In the genomic region with DNA sequence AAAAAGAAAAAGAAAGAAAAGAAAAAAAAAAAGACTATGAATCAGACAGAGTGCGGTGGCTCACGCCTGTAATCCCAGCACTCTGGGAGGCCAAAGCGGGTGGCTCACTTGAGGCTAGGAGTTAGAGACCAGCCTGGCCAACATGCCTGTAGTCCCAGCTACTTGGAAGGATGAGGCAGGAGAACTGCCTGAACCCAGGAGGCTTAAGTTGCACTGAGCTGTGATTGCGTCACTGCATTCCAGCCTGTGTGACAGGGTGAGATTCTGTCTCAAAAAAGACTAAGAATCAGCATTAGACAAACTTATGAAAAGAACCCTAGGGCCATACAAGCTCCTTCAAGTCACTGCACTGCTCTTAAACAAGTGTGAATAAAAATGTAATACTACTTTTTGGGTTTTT, we compare ENCODE assay signal across 18 cellular contexts. TPM values are rescaled to one million over a fixed set of nuclear protein-coding genes. Genes with fewer than 3 reads are reported as not detected.
DNase-seq lines count a peak whose midpoint lies in the region; FAIRE-seq and TF ChIP-seq lines count a peak whose summit lies in the region.
"Had no signal": no experiment of that assay in that cellular context is flagged by ENCODE, and none has a peak within 500 bp of the region (broad histone marks: within the 10 kb centered on the region; RNA-seq: fewer than 3 reads in every experiment).

No MANE protein-coding gene starts in this region.

- H3K4me1 Mint-ChIP-seq in Calu3 (ENCODE audit: low read depth, unreplicated experiment): no peaks in the 10 kb centered on the region
- H3K4me1 Mint-ChIP-seq: activated B cell treated with CpG ODN at 0.5 μM for 24 hours had no signal

- no peak overlapping the region for H3K4me3 Mint-ChIP-seq in Calu3 (ENCODE audit: low read depth, unreplicated experiment)
- H3K4me3 Mint-ChIP-seq: activated B cell treated with CpG ODN at 0.5 μM for 24 hours; naive thymus-derived CD8-positive, alpha-beta T cell had no signal

- H3K36me3 ChIP-seq in mesendoderm (ENCODE audit: control insufficient read depth, insufficient read depth, low read length): peaks cover 1% of the 10 kb centered on the region

- H2AK5ac ChIP-seq in mesendoderm (ENCODE audit: low read length): no peak overlapping the region

- no peaks in the 10 kb centered on the region for H3K79me1 ChIP-seq in mesendoderm (ENCODE audit: low read length)

- TF ChIP-seq CTCF in choroid plexus epithelial cell (conservative IDR thresholded peaks at IDR 0.05; ENCODE audit: low read depth, low read length): no peak
- no peak for TF ChIP-seq CTCF in Calu3 (IDR thresholded peaks at IDR 0.05; ENCODE audit: unreplicated experiment)

- H3K9me3 Mint-ChIP-seq in Calu3 (ENCODE audit: low read depth, unreplicated experiment): no peaks in the 10 kb centered on the region
- H3K9me3 Mint-ChIP-seq: activated B cell treated with CpG ODN at 0.5 μM for 24 hours; naive thymus-derived CD8-positive, alpha-beta T cell had no signal

- H3K27me3 ChIP-seq in mesendoderm (ENCODE audit: insufficient read depth, low read length, poor library complexity): no peaks in the 10 kb centered on the region
- H3K27me3 ChIP-seq: heart left ventricle had no signal

- H3K4me3 ChIP-seq in choroid plexus epithelial cell (ENCODE audit: low read depth, low read length) (no peak overlapping the region), mesendoderm (ENCODE audit: low read length) (no peak overlapping the region)
- H3K4me3 ChIP-seq: heart left ventricle, thoracic aorta had no signal

- H2BK15ac ChIP-seq in mesendoderm (replicated peaks; ENCODE audit: low read depth): no peak overlapping the region

- no CpG with 5 or more reads among the region's 4 CpGs for WGBS in mesendoderm (ENCODE audit: extremely low coverage, insufficient coverage, low lambda C conversion rate)

- BruUV-seq in Calu3 (replicated peaks; lab: Mats Ljungman, UMichigan): no TSS peak

- no peaks in the 10 kb centered on the region for H3K27me3 Mint-ChIP-seq in Calu3 (ENCODE audit: unreplicated experiment)
- H3K27me3 Mint-ChIP-seq: activated B cell treated with CpG ODN at 0.5 μM for 24 hours; naive thymus-derived CD8-positive, alpha-beta T cell had no signal

- no peak overlapping the region for H4K5ac ChIP-seq in mesendoderm (ENCODE audit: low read length)

- no peak overlapping the region for H3K56ac ChIP-seq in mesendoderm (ENCODE audit: low read length)

- no peaks in the 10 kb centered on the region for H3K4me1 ChIP-seq in mesendoderm (ENCODE audit: control insufficient read depth, low read depth, low read length)
- H3K4me1 ChIP-seq: heart left ventricle had no signal

- H3K23ac ChIP-seq in mesendoderm (ENCODE audit: low read length): no peak overlapping the region

- H2BK120ac ChIP-seq in mesendoderm (ENCODE audit: low read depth, low read length): no peak overlapping the region

- CTCF ChIA-PET in Calu3 (lab: Charles Lee): interaction anchor here (0.6 to 0.7 kb wide), 2 partner anchors 33 to 164 kb away, joined by 3 to 5 read pairs; no protein-coding TSS in a partner anchor

- H3K18ac ChIP-seq in mesendoderm (ENCODE audit: low read length): no peak overlapping the region

- FAIRE-seq in frontal cortex (lab: Jason Lieb, UNC) (no peak), RCC 7860 (lab: Jason Lieb, UNC) (no peak)

- no peaks in the 10 kb centered on the region for H3K79me2 ChIP-seq in mesendoderm (ENCODE audit: control insufficient read depth, insufficient read depth, low read length)

- intact Hi-C loops in Calu3 (cut with micrococcal nuclease; ENCODE audit: unreplicated experiment): no loop called here

- H3K27ac Mint-ChIP-seq in Calu3 (ENCODE audit: unreplicated experiment): no peak overlapping the region
- H3K27ac Mint-ChIP-seq: activated B cell treated with CpG ODN at 0.5 μM for 24 hours had no signal

- peaks cover 74% of the 10 kb centered on the region for H3K36me3 Mint-ChIP-seq in Calu3 (ENCODE audit: insufficient read depth, unreplicated experiment)

- H3K4ac ChIP-seq in mesendoderm (ENCODE audit: low read depth, low read length): no peak overlapping the region

- H3K27ac ChIP-seq in mesendoderm (ENCODE audit: low read depth, low read length): no peak overlapping the region
- H3K27ac ChIP-seq: C4-2B, heart left ventricle, thoracic aorta had no signal

- no peak overlapping the region for H3K9ac ChIP-seq in mesendoderm (ENCODE audit: low read length)

- H4K8ac ChIP-seq in mesendoderm (ENCODE audit: low read depth, low read length): no peak overlapping the region

- H2BK5ac ChIP-seq in mesendoderm (ENCODE audit: low read length): no peak overlapping the region

- peak; percentile 31 for DNase-seq in AG20443 (ENCODE audit: low spot score)
- peak; percentile 44 for DNase-seq in M059J (ENCODE audit: low read depth)
- peak; percentile 87 for DNase-seq in choroid plexus epithelial cell (ENCODE audit: low read depth)
- peak; percentile 58 for DNase-seq in mesendoderm
- DNase-seq in frontal cortex (ENCODE audit: low spot score in 2 of 2): no peak
- no peak for DNase-seq in COLO668 (lab: John Stamatoyannopoulos, UW; ENCODE audit: unreplicated experiment)
- no peak for DNase-seq in RCC 7860 (ENCODE audit: low spot score)
- no peak for DNase-seq in Calu3
- DNase-seq: activated B cell treated with CpG ODN at 0.5 μM for 24 hours; activated naive CD4-positive, alpha-beta T cell; caudate nucleus; heart left ventricle; naive thymus-derived CD8-positive, alpha-beta T cell; NCI-H1105; NCI-H2227 treated with DMSO at 0.1 percent for 48 hours; stimulated activated CD4-positive, alpha-beta T cell treated with anti-CD3 and anti-CD28 coated beads, Interleukin-2, amount 100 ng/mL, for 24 hours had no signal

- no peak overlapping the region for H3K4me2 ChIP-seq in mesendoderm (ENCODE audit: low read length)

RNA-seq across cellular contexts. Expression of gene PSMB4, which starts 16.9 kb away (rescaled TPM):
- total RNA-seq in M059J (2014; rRNA removed; shearing (Covaris generic)): 503 and 619 TPM in 2 replicates
- 511 TPM for polyA plus RNA-seq in mesendoderm (2013, experiment 1 of 2)
- polyA plus RNA-seq in mesendoderm (2013, experiment 2 of 2): 518 TPM
- total RNA-seq in frontal cortex (369 TPM), Calu3 (2022) (355 and 411 TPM in 2 replicates)

RNA-seq across cellular contexts. Expression of gene POGZ, which starts 43.1 kb away (rescaled TPM):
- 14.2 and 21.6 TPM in 2 replicates for total RNA-seq in M059J (2014; rRNA removed; shearing (Covaris generic))
- 43.2 TPM for polyA plus RNA-seq in mesendoderm (2013, experiment 1 of 2)
- polyA plus RNA-seq in mesendoderm (2013, experiment 2 of 2): 38.6 TPM
- 33.4 TPM for total RNA-seq in frontal cortex
- 118 and 128 TPM in 2 replicates for total RNA-seq in Calu3 (2022)

RNA-seq across cellular contexts. Expression of gene SELENBP1, which starts 43.7 kb away (rescaled TPM):
- total RNA-seq in M059J (2014; rRNA removed; shearing (Covaris generic)): 2.6 and 4.5 TPM in 2 replicates
- polyA plus RNA-seq in mesendoderm (2013, experiment 1 of 2): 8.0 TPM
- 8.6 TPM for polyA plus RNA-seq in mesendoderm (2013, experiment 2 of 2)
- total RNA-seq in frontal cortex: 6.5 TPM
- total RNA-seq in Calu3 (2022): 7.8 and 9.8 TPM in 2 replicates
- total RNA-seq: activated B cell treated with CpG ODN at 0.5 μM for 24 hours; naive thymus-derived CD8-positive, alpha-beta T cell had no signal
- polyA plus RNA-seq: naive thymus-derived CD8-positive, alpha-beta T cell had no signal

Comparison
In these comparisons a context has a peak if more than half of its experiments do, and no peak if none do; other contexts are left out.
1. DNase-seq: peak in AG20443 (single experiment), M059J (single experiment), choroid plexus epithelial cell (single experiment) and mesendoderm (single experiment); none in frontal cortex (0 of 2), COLO668 (single experiment), RCC 7860 (single experiment) and Calu3 (single experiment).